ENCODE assay signal across 34 cellular contexts in genomic region chr1:176768532-176768931, GRCh38.
"Had no signal": no experiment of that assay in that cellular context is flagged by ENCODE, and none has a peak within 500 bp of the region (broad histone marks: within the 10 kb centered on the region; RNA-seq: fewer than 3 reads in every experiment).

No MANE protein-coding gene starts in this region.

- FAIRE-seq: astrocyte, colon, TTC549 had no signal

- ATAC-seq: activated CD8-positive, alpha-beta T cell treated with anti-CD3 and anti-CD28 coated beads for 36 hours; activated naive CD4-positive, alpha-beta T cell treated with anti-CD3 and anti-CD28 coated beads, Interleukin-2, amount 50 U/mL, for 72 hours; activated T-cell treated with anti-CD3 and anti-CD28 coated beads, Interleukin-2, amount 50 U/mL, for 4 hours; activated T-cell treated with anti-CD3 and anti-CD28 coated beads, Interleukin-2, amount 50 U/mL, for 72 hours; activated T-helper 17 cell treated with anti-CD3 and anti-CD28 coated beads, Interleukin-2, amount 50 U/mL, for 72 hours; body of pancreas; T-helper 17 cell had no signal

- H3K4me3 ChIP-seq: adrenal gland, body of pancreas, breast epithelium had no signal

- H3K9me3 ChIP-seq: adrenal gland, body of pancreas, breast epithelium had no signal

- H3K27me3 ChIP-seq: adrenal gland, body of pancreas, brain microvascular endothelial cell had no signal

- H3K27ac ChIP-seq: adrenal gland, body of pancreas, brain microvascular endothelial cell, breast epithelium, VCaP had no signal

- H3K36me3 ChIP-seq: adrenal gland, brain microvascular endothelial cell, breast epithelium had no signal

- H3K4me1 ChIP-seq: adrenal gland, body of pancreas, breast epithelium had no signal

- DNase-seq: activated B cell treated with CpG ODN at 0.5 μM for 24 hours; activated CD4-positive, alpha-beta memory T cell treated with anti-CD3 and anti-CD28 coated beads for 36 hours; activated CD4-positive, alpha-beta T cell treated with anti-CD3 and anti-CD28 coated beads for 4 hours; activated CD4-positive, alpha-beta T cell treated with anti-CD3 and anti-CD28 coated beads, Interleukin-2, amount 10 ng/mL, durations not matched to agents 24 days and 14 days; activated CD4-positive, alpha-beta T cell treated with anti-CD3 and anti-CD28 coated beads, Interleukin-2, amount 50 U/mL, for 1 hour; activated CD4-positive, alpha-beta T cell treated with anti-CD3 and anti-CD28 coated beads, Interleukin-2, amount 50 U/mL, for 4 hours; activated CD4-positive, CD25-positive, alpha-beta regulatory T cell treated with anti-CD3 and anti-CD28 coated beads, Interleukin-2, amount 50 U/mL, for 72 hours; activated CD8-positive, alpha-beta memory T cell treated with anti-CD3 and anti-CD28 coated beads, Interleukin-2, amount 50 U/mL, for 4 hours; activated CD8-positive, alpha-beta T cell treated with anti-CD3 and anti-CD28 coated beads for 36 hours; activated effector memory CD4-positive, alpha-beta T cell treated with anti-CD3 and anti-CD28 coated beads, Interleukin-2, amount 50 U/mL, for 16 hours; activated gamma-delta T cell treated with Interleukin-2 at 50 U/mL for 16 hours; activated naive CD4-positive, alpha-beta T cell; activated naive CD4-positive, alpha-beta T cell treated with anti-CD3 and anti-CD28 coated beads for 36 hours; activated naive CD4-positive, alpha-beta T cell treated with anti-CD3 and anti-CD28 coated beads, Interleukin-2, amount 50 U/mL, for 16 hours; activated naive CD8-positive, alpha-beta T cell treated with anti-CD3 and anti-CD28 coated beads for 36 hours; activated T-cell treated with anti-CD3 and anti-CD28 coated beads for 4 hours; activated T-cell treated with anti-CD3 and anti-CD28 coated beads, Interleukin-2, amount 50 U/mL, for 1 hour; activated T-cell treated with anti-CD3 and anti-CD28 coated beads, Interleukin-2, amount 50 U/mL, for 4 hours; activated T-cell treated with anti-CD3 and anti-CD28 coated beads, Interleukin-2, amount 50 U/mL, for 72 hours; adrenal gland; amniotic stem cell; aorta; body of pancreas; brain microvascular endothelial cell; central memory CD4-positive, alpha-beta T cell; T-helper 17 cell; T-helper 9 cell had no signal
